ENCODE assay signal across 18 cellular contexts in genomic region chr5:104452554-104452953, GRCh38.
"Had no signal": no experiment of that assay in that cellular context is flagged by ENCODE, and none has a peak within 500 bp of the region (broad histone marks: within the 10 kb centered on the region; RNA-seq: fewer than 3 reads in every experiment).

No MANE protein-coding gene starts in this region.

- H3K36me3 ChIP-seq: upper lobe of right lung, WERI-Rb-1 had no signal

- H3K27ac ChIP-seq: body of pancreas, upper lobe of right lung, WERI-Rb-1 had no signal

- H3K27me3 Mint-ChIP-seq: activated T-helper 17 cell treated with anti-CD3 and anti-CD28 coated beads, Interleukin-2, amount 50 U/mL, for 72 hours; central memory CD8-positive, alpha-beta T cell; effector memory CD8-positive, alpha-beta T cell; naive thymus-derived CD8-positive, alpha-beta T cell; stimulated activated naive CD8-positive, alpha-beta T cell treated with anti-CD3 and anti-CD28 coated beads, Interleukin-15, Interleukin-2, amounts not matched to agents 100 ng/mL and 50 ng/mL, for 24 hours; T-cell had no signal

- H3K9me3 Mint-ChIP-seq: central memory CD8-positive, alpha-beta T cell; effector memory CD8-positive, alpha-beta T cell had no signal

- H3K4me3 Mint-ChIP-seq: activated T-helper 17 cell treated with anti-CD3 and anti-CD28 coated beads, Interleukin-2, amount 50 U/mL, for 72 hours; central memory CD8-positive, alpha-beta T cell; effector memory CD8-positive, alpha-beta T cell; immature natural killer cell; naive thymus-derived CD8-positive, alpha-beta T cell; stimulated activated naive CD8-positive, alpha-beta T cell treated with anti-CD3 and anti-CD28 coated beads, Interleukin-15, Interleukin-2, amounts not matched to agents 100 ng/mL and 50 ng/mL, for 24 hours; T-cell had no signal

- H3K4me3 ChIP-seq: body of pancreas, mucosa of descending colon, upper lobe of right lung had no signal

- H3K27me3 ChIP-seq: body of pancreas, upper lobe of right lung had no signal

- H3K9me3 ChIP-seq: body of pancreas, mucosa of descending colon, upper lobe of right lung had no signal

- ATAC-seq: activated naive CD4-positive, alpha-beta T cell treated with anti-CD3 and anti-CD28 coated beads, Interleukin-2, amount 50 U/mL, for 72 hours; activated T-helper 17 cell treated with anti-CD3 and anti-CD28 coated beads, Interleukin-2, amount 50 U/mL, for 72 hours; body of pancreas; effector memory CD8-positive, alpha-beta T cell; left colon; mucosa of descending colon; naive thymus-derived CD8-positive, alpha-beta T cell; T-cell; upper lobe of right lung had no signal

- H3K4me1 ChIP-seq: body of pancreas, upper lobe of right lung had no signal

- DNase-seq: activated CD4-positive, alpha-beta T cell treated with anti-CD3 and anti-CD28 coated beads for 48 hours; activated CD8-positive, alpha-beta memory T cell treated with anti-CD3 and anti-CD28 coated beads for 24 hours; amniotic stem cell; body of pancreas; effector memory CD8-positive, alpha-beta T cell; immature natural killer cell; left colon; mucosa of descending colon; naive thymus-derived CD8-positive, alpha-beta T cell; stimulated activated CD4-positive, alpha-beta T cell treated with anti-CD3 and anti-CD28 coated beads, Interleukin-4, amount 100 ng/mL, for 1 hour; stimulated activated CD8-positive, alpha-beta memory T cell treated with anti-CD3 and anti-CD28 coated beads, Interleukin-4, amount 100 ng/mL, for 48 hours; T-cell; upper lobe of right lung; WERI-Rb-1 had no signal

- H3K4me1 Mint-ChIP-seq: activated T-helper 17 cell treated with anti-CD3 and anti-CD28 coated beads, Interleukin-2, amount 50 U/mL, for 72 hours; central memory CD8-positive, alpha-beta T cell; immature natural killer cell; naive thymus-derived CD8-positive, alpha-beta T cell; T-cell had no signal

- H3K36me3 Mint-ChIP-seq: immature natural killer cell, T-cell had no signal

- H3K27ac Mint-ChIP-seq: activated naive CD4-positive, alpha-beta T cell treated with anti-CD3 and anti-CD28 coated beads, Interleukin-2, amount 50 U/mL, for 72 hours; activated T-helper 17 cell treated with anti-CD3 and anti-CD28 coated beads, Interleukin-2, amount 50 U/mL, for 72 hours; effector memory CD8-positive, alpha-beta T cell; immature natural killer cell; naive thymus-derived CD8-positive, alpha-beta T cell; stimulated activated naive CD8-positive, alpha-beta T cell treated with anti-CD3 and anti-CD28 coated beads, Interleukin-15, Interleukin-2, amounts not matched to agents 100 ng/mL and 50 ng/mL, for 24 hours; T-cell had no signal
